10 cellular contexts compared by ENCODE assay signal in the genomic region with DNA sequence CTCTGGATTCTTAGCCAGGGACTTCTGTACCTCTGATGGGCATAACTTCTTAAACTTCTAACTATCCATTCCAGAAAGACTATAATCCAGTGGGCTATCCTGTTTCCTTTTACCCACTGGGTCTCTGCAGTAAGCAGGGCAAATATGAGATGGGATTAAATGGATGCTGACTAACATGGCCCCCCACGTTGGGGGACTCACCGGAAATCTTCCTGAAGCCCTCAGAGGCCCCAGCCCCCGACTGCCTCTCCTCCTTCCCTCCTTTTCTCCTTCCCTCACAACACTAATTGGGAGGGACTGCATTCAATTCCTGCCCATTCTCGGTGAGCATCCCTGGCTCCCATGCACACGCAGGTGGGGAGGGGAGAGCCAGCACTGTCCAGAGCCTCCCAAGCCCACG.
A peak's percentile ranks its signal among the peaks of the same experiment; 100 is the strongest.
DNase-seq lines count a peak whose midpoint lies in the region; FAIRE-seq and TF ChIP-seq lines count a peak whose summit lies in the region.
"Had no signal": no experiment of that assay in that cellular context is flagged by ENCODE, and none has a peak within 500 bp of the region (broad histone marks: within the 10 kb centered on the region; RNA-seq: fewer than 3 reads in every experiment).

No MANE protein-coding gene starts in this region.

- H3K9me3 ChIP-seq in HUES48 (ENCODE audit: control insufficient read depth, insufficient read depth, low read length) (no peaks in the 10 kb centered on the region), astrocyte (ENCODE audit: insufficient read depth, low read depth, low read length) (no peaks in the 10 kb centered on the region), kidney (ENCODE audit: control insufficient read depth in 1 of 2, low read length in 2 of 2) (no peaks in the 10 kb centered on the region), skeletal muscle tissue (ENCODE audit: control insufficient read depth in 3 of 3, low read length in 3 of 3) (no peaks in the 10 kb centered on the region)

- in situ Hi-C loops in GM13976 (cut with MboI; ENCODE audit: low sequenced_read_pairs, unreplicated experiment), result no loop called here

- H3K36me3 ChIP-seq in HUES48 (ENCODE audit: control insufficient read depth, insufficient read depth, low read length), result peaks cover 7% of the 10 kb centered on the region; the same call in 1 of the 2 replicates
- H3K36me3 ChIP-seq in astrocyte (ENCODE audit: insufficient read depth, low read length), result no peaks in the 10 kb centered on the region
- no peaks in the 10 kb centered on the region for H3K36me3 ChIP-seq in kidney (ENCODE audit: control insufficient read depth in 1 of 2, insufficient read depth in 2 of 2, low read length in 2 of 2)
- peaks cover 0 to 2% (median 0%) of the 10 kb centered on the region in 3 donors for H3K36me3 ChIP-seq in skeletal muscle tissue (ENCODE audit: control insufficient read depth in 3 of 3, insufficient read depth in 3 of 3, low read length in 3 of 3)

- peaks cover 59% of the 10 kb centered on the region for H4K20me1 ChIP-seq in astrocyte (ENCODE audit: insufficient read depth, low read length)

- H3K27me3 ChIP-seq in HUES48 (ENCODE audit: control insufficient read depth, insufficient read depth, low read length), result no peaks in the 10 kb centered on the region
- no peaks in the 10 kb centered on the region for H3K27me3 ChIP-seq in astrocyte (ENCODE audit: insufficient read depth, low read length)
- no peaks in the 10 kb centered on the region for H3K27me3 ChIP-seq in skeletal muscle tissue (ENCODE audit: control insufficient read depth in 3 of 3, insufficient read depth in 3 of 3, low read length in 3 of 3)

- peak overlapping the region; percentile 87 for H3K27ac Mint-ChIP-seq in astrocyte (ENCODE audit: unreplicated experiment)

- H3K36me3 Mint-ChIP-seq in astrocyte (ENCODE audit: low read depth, unreplicated experiment), result peaks cover 9% of the 10 kb centered on the region

- no peak overlapping the region for H2AFZ ChIP-seq in astrocyte (ENCODE audit: low read depth, low read length)

- H3K4me1 Mint-ChIP-seq in astrocyte (ENCODE audit: low read depth, unreplicated experiment), result peaks cover 47% of the 10 kb centered on the region

- H3K27ac ChIP-seq in HUES48 (ENCODE audit: low read depth, low read length) (peak overlapping the region; percentile 55), astrocyte (ENCODE audit: low read depth, low read length) (peak overlapping the region; percentile 86), kidney (ENCODE audit: low read depth in 2 of 2, low read length in 2 of 2) (peak overlapping the region; percentile 78 to 86), skeletal muscle tissue (ENCODE audit: low read depth, low read length) (peak overlapping the region; percentile 94)

- TF ChIP-seq CTCF in astrocyte (IDR thresholded peaks at IDR 0.05; ENCODE audit: insufficient read depth, low read depth, low read length) (no peak), kidney (IDR thresholded peaks at IDR 0.05; ENCODE audit: borderline replicate concordance, extremely low read depth, insufficient read depth) (no peak), GM13976 (IDR thresholded peaks at IDR 0.05; ENCODE audit: borderline replicate concordance, control extremely low read depth, extremely low read depth, insufficient read depth, missing control alignments) (no peak)

- H3K4me3 Mint-ChIP-seq in astrocyte (ENCODE audit: unreplicated experiment), result no peak overlapping the region

- peaks cover 57% of the 10 kb centered on the region for H3K4me1 ChIP-seq in HUES48 (ENCODE audit: control insufficient read depth, insufficient read depth, low read length)
- peaks cover 20% of the 10 kb centered on the region for H3K4me1 ChIP-seq in astrocyte (ENCODE audit: insufficient read depth, low read length)
- peaks cover 11 to 38% of the 10 kb centered on the region in 2 donors for H3K4me1 ChIP-seq in kidney (ENCODE audit: control insufficient read depth in 1 of 2, insufficient read depth in 1 of 2, low read depth in 1 of 2, low read length in 2 of 2)
- H3K4me1 ChIP-seq in skeletal muscle tissue (ENCODE audit: control insufficient read depth in 3 of 3, insufficient read depth in 3 of 3, low read length in 3 of 3), result peaks cover 81 to 90% (median 84%) of the 10 kb centered on the region in 3 donors

- peaks cover 44% of the 10 kb centered on the region for H3K79me2 ChIP-seq in astrocyte (ENCODE audit: insufficient read depth, low read length)

- H3K4me2 ChIP-seq in astrocyte (ENCODE audit: low read length), result peak overlapping the region; percentile 84

- DNase-seq in astrocyte (ENCODE audit: low read depth), result no peak
- no peak for DNase-seq in kidney
- DNase-seq in GM13976 (ENCODE audit: low spot score), result no peak
- no peak for DNase-seq in SHP77 (lab: John Stamatoyannopoulos, UW)
- no peak for DNase-seq in activated CD4-positive, alpha-beta T cell treated with anti-CD3 and anti-CD28 coated beads for 4 hours
- no peak for DNase-seq in H54 (ENCODE audit: insufficient read length, low spot score)

- H3K9me3 Mint-ChIP-seq in astrocyte (ENCODE audit: unreplicated experiment), result peaks cover 1% of the 10 kb centered on the region

- no peak for TF ChIP-seq POLR2A in H54 (IDR thresholded peaks at IDR 0.05; ENCODE audit: low read depth, low read length)

- intact Hi-C loops in kidney (cut with DNase I), result no loop called here

- no peaks in the 10 kb centered on the region for H3K27me3 Mint-ChIP-seq in astrocyte (ENCODE audit: low read depth, unreplicated experiment)

- FAIRE-seq in astrocyte (lab: Jason Lieb, UNC), result no peak
- FAIRE-seq in kidney (lab: Jason Lieb, UNC), result no peak
- FAIRE-seq in H54 (lab: Jason Lieb, UNC), result no peak
- FAIRE-seq: islet of Langerhans, urothelium cell line had no signal

- no peak overlapping the region for H3K9ac ChIP-seq in HUES48 (ENCODE audit: low read depth, low read length)
- no peak overlapping the region for H3K9ac ChIP-seq in astrocyte (ENCODE audit: low read length)
- no peak overlapping the region for H3K9ac ChIP-seq in kidney (ENCODE audit: low read length in 2 of 2)
- peak overlapping the region in 1 of 3 donors; percentile 88 for H3K9ac ChIP-seq in skeletal muscle tissue (ENCODE audit: low read depth in 1 of 3, low read length in 3 of 3)

- H3K4me3 ChIP-seq in HUES48 (ENCODE audit: low read depth, low read length), result no peak overlapping the region
- no peak overlapping the region for H3K4me3 ChIP-seq in astrocyte (ENCODE audit: insufficient read depth, low read depth, low read length)
- H3K4me3 ChIP-seq in kidney (ENCODE audit: low read length in 2 of 2), result no peak overlapping the region
- H3K4me3 ChIP-seq in skeletal muscle tissue (ENCODE audit: low read length in 3 of 3), result peak overlapping the region in 2 of 3 donors; percentile 60 to 75

Comparison
In these comparisons a context has a peak if more than half of its experiments do, and no peak if none do; other contexts are left out.
1. H3K4me3 ChIP-seq: peak in skeletal muscle tissue (2 of 3); none in HUES48 (single experiment), astrocyte (single experiment) and kidney (0 of 2).
2. Peak in every context shown above with its lines, with median percentiles within 50 percentile points of each other: H3K27ac ChIP-seq.